16 cellular contexts compared by ENCODE assay signal in genomic region chr2:206824993-206825392, GRCh38. TPM values are rescaled to one million over a fixed set of nuclear protein-coding genes. Genes with fewer than 3 reads are reported as not detected.
"Had no signal": no experiment of that assay in that cellular context is flagged by ENCODE, and none has a peak within 500 bp of the region (broad histone marks: within the 10 kb centered on the region; RNA-seq: fewer than 3 reads in every experiment).

No MANE protein-coding gene starts in this region.

- DNase-seq: activated B cell treated with CpG ODN at 0.5 μM for 24 hours; activated CD4-positive, alpha-beta T cell treated with anti-CD3 and anti-CD28 coated beads for 48 hours; activated CD8-positive, alpha-beta T cell treated with anti-CD3 and anti-CD28 coated beads for 36 hours; activated effector memory CD4-positive, alpha-beta T cell treated with anti-CD3 and anti-CD28 coated beads, Interleukin-2, amount 50 U/mL, for 16 hours; activated T-cell treated with anti-CD3 and anti-CD28 coated beads, Interleukin-2, amount 50 U/mL, for 4 hours; adrenal gland; foreskin melanocyte; immature natural killer cell; lower lobe of right lung; midbrain; pancreas; stimulated activated CD4-positive, alpha-beta T cell treated with anti-CD3 and anti-CD28 coated beads, Interleukin-1b, Interleukin-23, amount 100 ng/mL, for 48 hours; stimulated activated naive B cell treated with anti-CD40 and anti-IgM and Interleukin-4, amounts not matched to agents 10 μg/mL and 1 μg/mL and 100 μg/mL, for 72 hours; tibial artery had no signal

- H3K4me1 ChIP-seq: adrenal gland, neural progenitor cell, pancreas had no signal

- H3K9ac ChIP-seq: neural progenitor cell had no signal

- H3K27me3 ChIP-seq: adrenal gland, neural progenitor cell, pancreas, tibial artery had no signal

- H3K4me3 ChIP-seq: adrenal gland, lower lobe of right lung, neural progenitor cell, pancreas, tibial artery had no signal

- H2AFZ ChIP-seq: neural progenitor cell had no signal

- H3K4me2 ChIP-seq: neural progenitor cell had no signal

- H3K36me3 ChIP-seq: adrenal gland, lower lobe of right lung, neural progenitor cell, pancreas had no signal

- H3K27ac ChIP-seq: adrenal gland, epithelial cell of prostate, lower lobe of right lung, neural progenitor cell, pancreas, tibial artery had no signal

- H3K9me3 ChIP-seq: adrenal gland, lower lobe of right lung, pancreas, tibial artery had no signal

RNA-seq across cellular contexts. Expression of gene MDH1B, which starts 59.9 kb away (rescaled TPM):
- polyA plus RNA-seq: immature natural killer cell had no signal
